13 cellular contexts compared by ENCODE assay signal in genomic region chr13:93270769-93271753, GRCh38. TPM values are rescaled to one million over a fixed set of nuclear protein-coding genes. Genes with fewer than 3 reads are reported as not detected.
DNase-seq lines count a peak whose midpoint lies in the region; ATAC-seq and TF ChIP-seq lines count a peak whose summit lies in the region.
"Had no signal": no experiment of that assay in that cellular context is flagged by ENCODE, and none has a peak within 500 bp of the region (broad histone marks: within the 10 kb centered on the region; RNA-seq: fewer than 3 reads in every experiment).

No MANE protein-coding gene starts in this region.

- H3K4me1 ChIP-seq in RWPE2 (ENCODE audit: insufficient read depth, poor library complexity, severe bottlenecking) (no peaks in the 10 kb centered on the region), testis (no peaks in the 10 kb centered on the region)
- H3K4me1 ChIP-seq: gastroesophageal sphincter, parathyroid adenoma had no signal

- no peaks in the 10 kb centered on the region for H3K9me3 Mint-ChIP-seq in activated CD4-positive, alpha-beta memory T cell treated with anti-CD3 and anti-CD28 coated beads for 36 hours

- H3K27me3 Mint-ChIP-seq in activated CD4-positive, alpha-beta memory T cell treated with anti-CD3 and anti-CD28 coated beads for 36 hours, result no peaks in the 10 kb centered on the region

- H3K4me3 Mint-ChIP-seq in activated CD4-positive, alpha-beta memory T cell treated with anti-CD3 and anti-CD28 coated beads for 36 hours, result no peak overlapping the region

- H3K27ac ChIP-seq in RWPE2 (ENCODE audit: poor library complexity, severe bottlenecking) (peak overlapping the region; percentile 39), testis (no peak overlapping the region)
- H3K27ac ChIP-seq: gastroesophageal sphincter, parathyroid adenoma had no signal

- no peak for TF ChIP-seq POLR2A in testis (IDR thresholded peaks at IDR 0.05)

- intact Hi-C loops in activated CD4-positive, alpha-beta memory T cell treated with anti-CD3 and anti-CD28 coated beads for 36 hours (cut with micrococcal nuclease), result no loop called here
- intact Hi-C loops in testis (cut with DNase I; ENCODE audit: low total_unique reads), result no loop called here

- H3K4me1 Mint-ChIP-seq in activated CD4-positive, alpha-beta memory T cell treated with anti-CD3 and anti-CD28 coated beads for 36 hours (ENCODE audit: low read depth), result no peaks in the 10 kb centered on the region

- H3K27ac Mint-ChIP-seq in activated CD4-positive, alpha-beta memory T cell treated with anti-CD3 and anti-CD28 coated beads for 36 hours, result no peak overlapping the region

- WGBS in testis, 2 donors, result 66 to 75% methylated on average over 5 of the region's 5 CpGs

- H3K27me3 ChIP-seq in RWPE2 (ENCODE audit: insufficient read depth, poor library complexity, severe bottlenecking) (no peaks in the 10 kb centered on the region), testis (no peaks in the 10 kb centered on the region)
- H3K27me3 ChIP-seq: gastroesophageal sphincter, MG63 had no signal

- no peaks in the 10 kb centered on the region for H3K36me3 ChIP-seq in RWPE2 (ENCODE audit: low read depth)
- no peaks in the 10 kb centered on the region for H3K36me3 ChIP-seq in testis (ENCODE audit: low read depth, missing control alignments)
- H3K36me3 ChIP-seq: gastroesophageal sphincter, MG63 had no signal

- TF ChIP-seq CTCF in RWPE2 (IDR thresholded peaks at IDR 0.05; ENCODE audit: poor library complexity, severe bottlenecking) (no peak), testis (IDR thresholded peaks at IDR 0.05) (no peak)

- ATAC-seq in RWPE2 (ENCODE audit: low read depth), result no peak
- ATAC-seq: gastroesophageal sphincter, left ventricle myocardium superior had no signal

- H3K36me3 Mint-ChIP-seq in activated CD4-positive, alpha-beta memory T cell treated with anti-CD3 and anti-CD28 coated beads for 36 hours, result no peaks in the 10 kb centered on the region

- POLR2A ChIA-PET in activated CD4-positive, alpha-beta memory T cell treated with anti-CD3 and anti-CD28 coated beads for 36 hours (lab: Charles Lee), result no interaction called here

- CTCF ChIA-PET in activated CD4-positive, alpha-beta memory T cell treated with anti-CD3 and anti-CD28 coated beads for 36 hours (lab: Charles Lee), result no interaction called here

- DNase-seq in COR-L47 (lab: John Stamatoyannopoulos, UW), result peak; percentile 66
- peak; percentile 84 for DNase-seq in NCI-H1092 treated with DMSO at 0.1 percent for 48 hours (lab: John Stamatoyannopoulos, UW)
- DNase-seq in RWPE2 (ENCODE audit: low spot score), result no peak
- peak; percentile 12 for DNase-seq in left kidney (ENCODE audit: low read depth, low spot score)
- DNase-seq in activated CD4-positive, alpha-beta memory T cell treated with anti-CD3 and anti-CD28 coated beads for 36 hours, result no peak
- DNase-seq in testis, result no peak
- no peak for DNase-seq in nucleus accumbens (lab: John Stamatoyannopoulos, UW)
- DNase-seq in SHP77 treated with DMSO at 0.1 percent for 48 hours (lab: John Stamatoyannopoulos, UW), result no peak
- DNase-seq: AML-193, left ventricle myocardium superior, MG63 had no signal

- H3K4me3 ChIP-seq in RWPE2 (ENCODE audit: severe bottlenecking) (no peak overlapping the region), testis (no peak overlapping the region)
- H3K4me3 ChIP-seq: gastroesophageal sphincter, MG63 had no signal

- H3K9me3 ChIP-seq in RWPE2 (ENCODE audit: severe bottlenecking) (peaks cover 4% of the 10 kb centered on the region), testis (no peaks in the 10 kb centered on the region)
- H3K9me3 ChIP-seq: gastroesophageal sphincter, MG63 had no signal

RNA-seq across cellular contexts. Expression of gene GPC6, which starts 44.5 kb away (rescaled TPM):
- total RNA-seq in activated CD4-positive, alpha-beta memory T cell treated with anti-CD3 and anti-CD28 coated beads for 36 hours, result not detected
- total RNA-seq in testis, result 1 to 10 TPM; 2.2 to 4.3 TPM
- 6.9 TPM for polyA plus RNA-seq in testis (ENCODE audit: insufficient read depth, low read depth, low replicate concordance)

Comparison
In these comparisons a context has a peak if more than half of its experiments do, and no peak if none do; other contexts are left out.
1. DNase-seq: peak in COR-L47 (single experiment), NCI-H1092 treated with DMSO at 0.1 percent for 48 hours (single experiment) and left kidney (single experiment); none in RWPE2 (single experiment), activated CD4-positive, alpha-beta memory T cell treated with anti-CD3 and anti-CD28 coated beads for 36 hours (single experiment), testis (single experiment), nucleus accumbens (0 of 56) and SHP77 treated with DMSO at 0.1 percent for 48 hours (single experiment).